In genomic region chr14:95547626-95548327, GRCh38 we compare ENCODE assay signal across 10 cellular contexts. TPM values are rescaled to one million over a fixed set of nuclear protein-coding genes. Genes with fewer than 3 reads are reported as not detected.
DNase-seq lines count a peak whose midpoint lies in the region; ATAC-seq and TF ChIP-seq lines count a peak whose summit lies in the region.
"Had no signal": no experiment of that assay in that cellular context is flagged by ENCODE, and none has a peak within 500 bp of the region (broad histone marks: within the 10 kb centered on the region; RNA-seq: fewer than 3 reads in every experiment).

No MANE protein-coding gene starts in this region.

- H3K27me3 ChIP-seq in NT2/D1 (ENCODE audit: insufficient read depth, insufficient read length) (no peaks in the 10 kb centered on the region), BE2C (no peaks in the 10 kb centered on the region)

- H3K9ac ChIP-seq in NT2/D1 (ENCODE audit: insufficient read length, low read depth): no peak overlapping the region

- TF ChIP-seq CTCF in AG10803 (conservative IDR thresholded peaks at IDR 0.05; ENCODE audit: low read length): no peak
- no peak for TF ChIP-seq CTCF in cardiac fibroblast (IDR thresholded peaks at IDR 0.05; ENCODE audit: low read depth, low read length)
- no peak for TF ChIP-seq CTCF in BE2C (IDR thresholded peaks at IDR 0.05; ENCODE audit: low read depth, low read length)

- 0 out of 2 replicates have a peak, but pooled peaks cover 6% of the 10 kb centered on the region for H3K9me3 ChIP-seq in NT2/D1 (ENCODE audit: insufficient read depth, low read length)
- no peaks in the 10 kb centered on the region for H3K9me3 ChIP-seq in mesodermal cell (ENCODE audit: control insufficient read depth, low read length)
- no peaks in the 10 kb centered on the region for H3K9me3 ChIP-seq in BE2C

- ATAC-seq in GM19467 (IDR thresholded peaks at IDR 0.05; ENCODE audit: unreplicated experiment) (no peak), GM21360 (IDR thresholded peaks at IDR 0.05; ENCODE audit: unreplicated experiment) (no peak)

- 69 to 76% methylated on average over 13 to 14 of the region's 14 CpGs for WGBS in mesodermal cell (ENCODE audit: insufficient coverage in 2 of 2), 2 experiments

- H3K4me3 ChIP-seq in AG10803 (ENCODE audit: low read length) (no peak overlapping the region), NT2/D1 (ENCODE audit: insufficient read length, low read depth) (no peak overlapping the region), cardiac fibroblast (replicated peaks in 1 of 2; ENCODE audit: low read depth in 2 of 2, low read length in 2 of 2) (no peak overlapping the region), mesodermal cell (ENCODE audit: extremely low read depth, insufficient read depth, low read length, poor library complexity, severe bottlenecking) (no peak overlapping the region), BE2C (ENCODE audit: low read depth, low read length) (no peak overlapping the region)

- H3K27ac ChIP-seq in mesodermal cell (ENCODE audit: low read depth, low read length, severe bottlenecking): peak overlapping the region; percentile 11

- H3K4me1 ChIP-seq in NT2/D1 (ENCODE audit: insufficient read depth, insufficient read length) (peaks cover 3% of the 10 kb centered on the region), mesodermal cell (ENCODE audit: control insufficient read depth, insufficient read depth, low read length, poor library complexity, severe bottlenecking) (peaks cover 33% of the 10 kb centered on the region), BE2C (peaks cover 5% of the 10 kb centered on the region)

- peak; percentile 63 for DNase-seq in AG10803 (ENCODE audit: low read depth)
- peak; percentile 71 for DNase-seq in NT2/D1 (ENCODE audit: low read depth, low spot score)
- peak; percentile 59 to 78 for DNase-seq in cardiac fibroblast (ENCODE audit: low read depth in 2 of 2)
- no peak for DNase-seq in retina
- no peak for DNase-seq in BE2C
- DNase-seq: NCI-H1092; NK-92 treated with Interleukin-12 subunit alpha and Interleukin-12 subunit beta, amount 100 ng/mL, for 24 hours had no signal

- H3K36me3 ChIP-seq in NT2/D1 (ENCODE audit: insufficient read depth, insufficient read length, low read length): peaks cover 14% of the 10 kb centered on the region
- H3K36me3 ChIP-seq in mesodermal cell (ENCODE audit: control insufficient read depth, insufficient read depth, low read length): peaks cover 25% of the 10 kb centered on the region
- peaks cover 16% of the 10 kb centered on the region for H3K36me3 ChIP-seq in BE2C

RNA-seq across cellular contexts. Expression of gene GLRX5, which starts 12.9 kb away (rescaled TPM):
- polyA plus RNA-seq in mesodermal cell (2013, experiment 1 of 2): 61.4 TPM
- 68.7 TPM for polyA plus RNA-seq in mesodermal cell (2013, experiment 2 of 2)
- 189 TPM for polyA plus RNA-seq in BE2C (2012; ENCODE audit: insufficient read depth, insufficient read length, low read depth)

RNA-seq across cellular contexts. Expression of gene SYNE3, which starts 31.3 kb away (rescaled TPM):
- 4.2 TPM for polyA plus RNA-seq in mesodermal cell (2013, experiment 1 of 2)
- 3.9 TPM for polyA plus RNA-seq in mesodermal cell (2013, experiment 2 of 2)
- polyA plus RNA-seq in BE2C (2012; ENCODE audit: insufficient read depth, insufficient read length, low read depth): 13.0 TPM

Comparison
In these comparisons a context has a peak if more than half of its experiments do, and no peak if none do; other contexts are left out.
1. DNase-seq: peak in AG10803 (single experiment), NT2/D1 (single experiment) and cardiac fibroblast (2 of 2); none in retina (single experiment) and BE2C (single experiment).